Comparison of ENCODE assay signal across 1 cellular context in genomic region chr12:102539651-102540553, GRCh38.
TF ChIP-seq lines count a peak whose summit lies in the region.

No MANE protein-coding gene starts in this region.

TF ChIP-seq in HepG2, 621 proteins besides CTCF, POLR2A, EP300 and RAD21 (continued from another document):
- no peak for TF ChIP-seq TFE3 (CRISPR knock-in tag; IDR thresholded peaks at IDR 0.05)
- no peak for TF ChIP-seq GLI4 (CRISPR knock-in tag; IDR thresholded peaks at IDR 0.05; ENCODE audit: borderline replicate concordance)
- TF ChIP-seq ZNF879 (CRISPR knock-in tag; IDR thresholded peaks at IDR 0.05), result no peak
- no peak for TF ChIP-seq ZNF337 (CRISPR knock-in tag; IDR thresholded peaks at IDR 0.05; ENCODE audit: borderline replicate concordance, low read depth)
- no peak for TF ChIP-seq ZNF383 (CRISPR knock-in tag; IDR thresholded peaks at IDR 0.05; ENCODE audit: borderline replicate concordance)
